In genomic region chr20:53676519-53676822, GRCh38 we compare ENCODE assay signal across 27 cellular contexts.
"Had no signal": no experiment of that assay in that cellular context is flagged by ENCODE, and none has a peak within 500 bp of the region (broad histone marks: within the 10 kb centered on the region; RNA-seq: fewer than 3 reads in every experiment).

No MANE protein-coding gene starts in this region.

- FAIRE-seq: colon, small intestine, urothelium cell line had no signal

- H3K27ac Mint-ChIP-seq: endodermal cell, nephron progenitor cell had no signal

- H3K36me3 Mint-ChIP-seq: naive thymus-derived CD8-positive, alpha-beta T cell had no signal

- H3K27ac ChIP-seq: esophagus muscularis mucosa, lower lobe of right lung, prostate gland, stomach, tibial artery, upper lobe of left lung had no signal

- H3K9me3 Mint-ChIP-seq: endodermal cell; naive thymus-derived CD8-positive, alpha-beta T cell; nephron progenitor cell had no signal

- H3K4me3 ChIP-seq: dorsolateral prefrontal cortex, esophagus muscularis mucosa, heart right ventricle, left ventricle myocardium inferior, lower lobe of right lung, prostate gland, stomach, tibial artery, upper lobe of left lung had no signal

- H3K36me3 ChIP-seq: esophagus muscularis mucosa, heart right ventricle, left ventricle myocardium inferior, lower lobe of right lung, prostate gland, stomach, tibial artery, upper lobe of left lung had no signal

- H3K4me3 Mint-ChIP-seq: endodermal cell; naive thymus-derived CD8-positive, alpha-beta T cell; nephron progenitor cell had no signal

- DNase-seq: dorsolateral prefrontal cortex; effector CD4-positive, alpha-beta T cell; endodermal cell; foreskin melanocyte; glutamatergic neuron; heart right ventricle; hippocampal formation; islet precursor cell; kidney glomerular epithelial cell; left colon; left ventricle myocardium inferior; lower lobe of right lung; naive thymus-derived CD8-positive, alpha-beta T cell; nephron progenitor cell; nucleus accumbens; right cardiac atrium; small intestine; stimulated activated CD4-positive, alpha-beta T cell treated with anti-CD3 and anti-CD28 coated beads, Interleukin-15, amount 100 ng/mL, for 24 hours; stimulated activated CD4-positive, alpha-beta T cell treated with anti-CD3 and anti-CD28 coated beads, Interleukin-2, amount 100 ng/mL, for 48 hours; stimulated activated naive CD4-positive, alpha-beta T cell treated with Interleukin-2 at 50 U/mL for 16 hours; stomach; tibial artery; upper lobe of left lung had no signal

- H3K27me3 ChIP-seq: dorsolateral prefrontal cortex, esophagus muscularis mucosa, heart right ventricle, stomach, tibial artery, upper lobe of left lung had no signal

- H3K4me1 ChIP-seq: prostate gland had no signal

- H3K27me3 Mint-ChIP-seq: naive thymus-derived CD8-positive, alpha-beta T cell had no signal

- ATAC-seq: left colon; lower lobe of right lung; naive thymus-derived CD8-positive, alpha-beta T cell had no signal

- H3K9me3 ChIP-seq: esophagus muscularis mucosa, heart right ventricle, left ventricle myocardium inferior, lower lobe of right lung, prostate gland, stomach, tibial artery, upper lobe of left lung had no signal
